Comparison of ENCODE assay signal across 24 cellular contexts in genomic region chr3:128409621-128410581, GRCh38. TPM values are rescaled to one million over a fixed set of nuclear protein-coding genes. Genes with fewer than 3 reads are reported as not detected.
"Had no signal": no experiment of that assay in that cellular context is flagged by ENCODE, and none has a peak within 500 bp of the region (broad histone marks: within the 10 kb centered on the region; RNA-seq: fewer than 3 reads in every experiment).

No MANE protein-coding gene starts in this region.

- H3K4me1 ChIP-seq: thyroid gland had no signal

- ATAC-seq: activated CD8-positive, alpha-beta T cell treated with anti-CD3 and anti-CD28 coated beads for 36 hours; activated naive CD8-positive, alpha-beta T cell treated with anti-CD3 and anti-CD28 coated beads, Interleukin-2, amount 50 U/mL, for 24 hours; left lobe of liver; stimulated activated naive B cell treated with anti-CD40 and anti-IgM and Interleukin-4, amounts not matched to agents 10 μg/mL and 1 μg/mL and 100 μg/mL, for 72 hours had no signal

- DNase-seq: activated CD4-positive, alpha-beta T cell treated with anti-CD3 and anti-CD28 coated beads for 48 hours; activated CD4-positive, CD25-positive, alpha-beta regulatory T cell; activated CD8-positive, alpha-beta T cell treated with anti-CD3 and anti-CD28 coated beads for 36 hours; activated naive CD4-positive, alpha-beta T cell treated with anti-CD3 and anti-CD28 coated beads, Interleukin-2, amount 10 ng/mL, durations not matched to agents 7 days and 5 days; activated naive CD8-positive, alpha-beta T cell treated with anti-CD3 and anti-CD28 coated beads, Interleukin-2, amount 50 U/mL, for 24 hours; activated T-cell treated with anti-CD3 and anti-CD28 coated beads, Interleukin-2, amount 50 U/mL, for 1 hour; brain microvascular endothelial cell; central memory CD4-positive, alpha-beta T cell; kidney; nephron progenitor cell; occipital lobe; retina; stimulated activated naive B cell treated with anti-CD40 and anti-IgM and Interleukin-4, amounts not matched to agents 10 μg/mL and 1 μg/mL and 100 μg/mL, for 72 hours; thyroid gland had no signal

- H3K4me3 ChIP-seq: coronary artery, thyroid gland had no signal

- H3K27me3 ChIP-seq: brain microvascular endothelial cell, thyroid gland had no signal

- FAIRE-seq: endometrium, frontal cortex, kidney, urothelium cell line had no signal

- H3K36me3 ChIP-seq: brain microvascular endothelial cell, thyroid gland had no signal

- H3K9me3 ChIP-seq: thyroid gland had no signal

- H3K27ac ChIP-seq: brain microvascular endothelial cell, coronary artery, thyroid gland had no signal

RNA-seq across cellular contexts. Expression of gene DNAJB8, which starts 56.8 kb away (rescaled TPM):
- total RNA-seq: activated CD8-positive, alpha-beta T cell treated with anti-CD3 and anti-CD28 coated beads for 36 hours; frontal cortex; kidney; left lobe of liver; lung microvascular endothelial cell; myocyte; occipital lobe; posterior vena cava; subcutaneous adipose tissue; thyroid gland had no signal
- polyA plus RNA-seq: esophagus had no signal
